Comparison of ENCODE assay signal across 26 cellular contexts in the genomic region with DNA sequence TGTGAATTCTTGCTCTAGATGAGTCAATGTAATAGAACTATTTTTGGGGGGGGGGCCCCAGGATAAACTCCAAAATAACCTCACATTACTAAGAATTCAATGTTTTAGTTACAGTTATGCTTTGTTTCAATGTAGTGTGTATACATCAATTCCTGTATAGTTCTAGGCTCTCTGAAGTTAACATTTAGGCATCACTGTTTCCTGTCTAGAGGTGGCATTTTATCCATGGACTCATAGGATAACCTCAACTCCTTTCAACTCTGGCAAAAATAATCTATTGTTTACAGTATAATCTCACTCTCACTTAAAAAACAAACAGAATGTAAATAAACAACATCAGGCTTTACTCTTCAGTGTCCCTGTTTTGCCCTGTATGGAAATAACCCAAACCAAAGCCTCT.
"Had no signal": no experiment of that assay in that cellular context is flagged by ENCODE, and none has a peak within 500 bp of the region (broad histone marks: within the 10 kb centered on the region; RNA-seq: fewer than 3 reads in every experiment).

No MANE protein-coding gene starts in this region.

- H2AFZ ChIP-seq: parathyroid adenoma had no signal

- H3K4me3 ChIP-seq: ovary, psoas muscle, right lobe of liver, sigmoid colon, stomach, thoracic aorta, thyroid gland, tibial nerve, upper lobe of left lung, vagina had no signal

- DNase-seq: nephron progenitor cell; nucleus accumbens; ovary; posterior cingulate gyrus; psoas muscle; right cardiac atrium; right lobe of liver; sigmoid colon; small intestine; stimulated activated CD4-positive, alpha-beta T cell treated with anti-CD3 and anti-CD28 coated beads, Interleukin-15, amount 100 ng/mL, for 24 hours; stimulated activated CD4-positive, alpha-beta T cell treated with anti-CD3 and anti-CD28 coated beads, Interleukin-2, amount 100 ng/mL, for 24 hours; stimulated activated CD4-positive, alpha-beta T cell treated with anti-CD3 and anti-CD28 coated beads, Interleukin-2, amount 100 ng/mL, for 48 hours; stimulated activated CD4-positive, alpha-beta T cell treated with anti-CD3 and anti-CD28 coated beads, Interleukin-4, amount 100 ng/mL, for 24 hours; stimulated activated naive B cell treated with anti-CD40 and anti-IgM and Interleukin-4, amounts not matched to agents 10 μg/mL and 1 μg/mL and 100 μg/mL, for 72 hours; stimulated activated naive CD4-positive, alpha-beta T cell treated with Interleukin-2 at 50 U/mL for 16 hours; stomach; thyroid gland; trophoblast cell; upper lobe of left lung had no signal

- H3K9me3 ChIP-seq: neutrophil, ovary, psoas muscle, right lobe of liver, sigmoid colon, thoracic aorta, thyroid gland, upper lobe of left lung, vagina had no signal

- H3K4me1 ChIP-seq: parathyroid adenoma, psoas muscle, vagina had no signal

- H3K36me3 ChIP-seq: neutrophil, ovary, right lobe of liver, sigmoid colon, stomach, thoracic aorta, thyroid gland, tibial nerve, upper lobe of left lung, vagina had no signal

- H3K27me3 ChIP-seq: neutrophil, ovary, right lobe of liver, sigmoid colon, stomach, thyroid gland, tibial nerve, upper lobe of left lung, vagina had no signal

- ATAC-seq: natural killer cell treated with Interleukin-12 subunit alpha and Interleukin-12 subunit beta and Interleukin-15 and Interleukin-18, amount 100 ng/mL, for 72 hours; psoas muscle; right cardiac atrium; right lobe of liver; stimulated activated effector memory CD8-positive, alpha-beta T cell treated with anti-CD3 and anti-CD28 coated beads, Interleukin-12 subunit alpha, Interleukin-12 subunit beta, amount 100 ng/mL, for 72 hours; stimulated activated naive B cell treated with anti-CD40 and anti-IgM and Interleukin-4, amounts not matched to agents 10 μg/mL and 1 μg/mL and 100 μg/mL, for 72 hours had no signal

- H3K9ac ChIP-seq: parathyroid adenoma had no signal

- H3K27ac ChIP-seq: neutrophil, ovary, parathyroid adenoma, psoas muscle, right lobe of liver, sigmoid colon, stomach, thoracic aorta, thyroid gland, tibial nerve, upper lobe of left lung, vagina had no signal
